Comparison of ENCODE assay signal across 1 cellular context in genomic region chr9:116303270-116303904, GRCh38.
TF ChIP-seq lines count a peak whose summit lies in the region.

No MANE protein-coding gene starts in this region.

TF ChIP-seq in IMR-90, 13 proteins besides CTCF, POLR2A, EP300 and RAD21 (continued from another document):
- TF ChIP-seq, protein P1, sequence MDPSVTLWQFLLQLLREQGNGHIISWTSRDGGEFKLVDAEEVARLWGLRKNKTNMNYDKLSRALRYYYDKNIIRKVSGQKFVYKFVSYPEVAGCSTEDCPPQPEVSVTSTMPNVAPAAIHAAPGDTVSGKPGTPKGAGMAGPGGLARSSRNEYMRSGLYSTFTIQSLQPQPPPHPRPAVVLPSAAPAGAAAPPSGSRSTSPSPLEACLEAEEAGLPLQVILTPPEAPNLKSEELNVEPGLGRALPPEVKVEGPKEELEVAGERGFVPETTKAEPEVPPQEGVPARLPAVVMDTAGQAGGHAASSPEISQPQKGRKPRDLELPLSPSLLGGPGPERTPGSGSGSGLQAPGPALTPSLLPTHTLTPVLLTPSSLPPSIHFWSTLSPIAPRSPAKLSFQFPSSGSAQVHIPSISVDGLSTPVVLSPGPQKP (IDR thresholded peaks at IDR 0.05; ENCODE audit: borderline replicate concordance, low read depth, low read length), result no peak
- TF ChIP-seq RFX5 (IDR thresholded peaks at IDR 0.05; ENCODE audit: low read depth, low read length) (no peak), NFE2L2 (IDR thresholded peaks at IDR 0.05; ENCODE audit: low read depth, low read length) (no peak), CHD1 (IDR thresholded peaks at IDR 0.05; ENCODE audit: low read depth, low read length) (no peak), FOS (IDR thresholded peaks at IDR 0.05; ENCODE audit: low read depth, low read length) (no peak), BHLHE40 (IDR thresholded peaks at IDR 0.05; ENCODE audit: low read depth, low read length) (no peak), MXI1 (IDR thresholded peaks at IDR 0.05; ENCODE audit: borderline replicate concordance, low read depth, low read length) (no peak), MAFK (IDR thresholded peaks at IDR 0.05; ENCODE audit: low read depth, low read length) (no peak)
- TF ChIP-seq, protein P2, sequence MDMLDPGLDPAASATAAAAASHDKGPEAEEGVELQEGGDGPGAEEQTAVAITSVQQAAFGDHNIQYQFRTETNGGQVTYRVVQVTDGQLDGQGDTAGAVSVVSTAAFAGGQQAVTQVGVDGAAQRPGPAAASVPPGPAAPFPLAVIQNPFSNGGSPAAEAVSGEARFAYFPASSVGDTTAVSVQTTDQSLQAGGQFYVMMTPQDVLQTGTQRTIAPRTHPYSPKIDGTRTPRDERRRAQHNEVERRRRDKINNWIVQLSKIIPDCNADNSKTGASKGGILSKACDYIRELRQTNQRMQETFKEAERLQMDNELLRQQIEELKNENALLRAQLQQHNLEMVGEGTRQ (IDR thresholded peaks at IDR 0.05; ENCODE audit: low read depth, low read length), result no peak
